24 cellular contexts compared by ENCODE assay signal in genomic region chr22:40312050-40312449, GRCh38. TPM values are rescaled to one million over a fixed set of nuclear protein-coding genes. Genes with fewer than 3 reads are reported as not detected.
DNase-seq lines count a peak whose midpoint lies in the region; ATAC-seq, FAIRE-seq and TF ChIP-seq lines count a peak whose summit lies in the region.
"Had no signal": no experiment of that assay in that cellular context is flagged by ENCODE, and none has a peak within 500 bp of the region (broad histone marks: within the 10 kb centered on the region; RNA-seq: fewer than 3 reads in every experiment).

No MANE protein-coding gene starts in this region.

- H3K9ac ChIP-seq in endodermal cell (ENCODE audit: extremely low read depth, low read length, poor library complexity, severe bottlenecking) = no peak overlapping the region
- H3K9ac ChIP-seq: parathyroid adenoma had no signal

- CTCF ChIA-PET in CD8-positive, alpha-beta memory T cell (lab: Charles Lee) = no interaction called here

- no peaks in the 10 kb centered on the region for H3K9me3 Mint-ChIP-seq in CD8-positive, alpha-beta memory T cell
- no peaks in the 10 kb centered on the region for H3K9me3 Mint-ChIP-seq in endodermal cell
- H3K9me3 Mint-ChIP-seq: natural killer cell had no signal

- intact Hi-C loops in gastrocnemius medialis (cut with DNase I; ENCODE audit: low total_unique reads) = no loop called here
- intact Hi-C loops in pancreas (cut with DNase I) = no loop called here

- peak overlapping the region in 5 of 8 donors; percentile 31 to 93 (median 79) for H3K27ac Mint-ChIP-seq in CD8-positive, alpha-beta memory T cell
- H3K27ac Mint-ChIP-seq in endodermal cell = no peak overlapping the region

- 90% methylated on average over 2 of the region's 2 CpGs for WGBS in endodermal cell (ENCODE audit: insufficient coverage in 1 of 2, insufficient read length in 1 of 2), 2 experiments
- WGBS in pancreas, 2 donors = 94 to 96% methylated on average over 2 of the region's 2 CpGs

- H3K36me3 ChIP-seq in CD8-positive, alpha-beta memory T cell (ENCODE audit: insufficient read depth, low read length) = peaks cover 68% of the 10 kb centered on the region
- H3K36me3 ChIP-seq in endodermal cell (ENCODE audit: control insufficient read depth, insufficient read depth, low read length) (peaks cover 97% of the 10 kb centered on the region), gastrocnemius medialis (peaks cover 6 to 96% of the 10 kb centered on the region in 2 donors), pancreas (peaks cover 0 to 74% (median 30%) of the 10 kb centered on the region in 3 donors)

- peaks cover 37 to 96% (median 49%) of the 10 kb centered on the region in 3 donors for H3K36me3 Mint-ChIP-seq in CD8-positive, alpha-beta memory T cell
- peaks cover 87% of the 10 kb centered on the region for H3K36me3 Mint-ChIP-seq in endodermal cell (ENCODE audit: low read depth)

- TF ChIP-seq POLR2A in gastrocnemius medialis (IDR thresholded peaks at IDR 0.05) = no peak

- H3K27me3 ChIP-seq in CD8-positive, alpha-beta memory T cell (ENCODE audit: insufficient read depth, low read length, poor library complexity, severe bottlenecking) = no peaks in the 10 kb centered on the region
- no peaks in the 10 kb centered on the region for H3K27me3 ChIP-seq in endodermal cell (ENCODE audit: control insufficient read depth, insufficient read depth, low read length, poor library complexity, severe bottlenecking)
- H3K27me3 ChIP-seq in gastrocnemius medialis = no peaks in the 10 kb centered on the region
- no peaks in the 10 kb centered on the region for H3K27me3 ChIP-seq in pancreas
- H3K27me3 ChIP-seq: cardiac muscle cell, foreskin keratinocyte, right lobe of liver had no signal

- H3K4me3 ChIP-seq in CD8-positive, alpha-beta memory T cell (ENCODE audit: low read length) = no peak overlapping the region
- H3K4me3 ChIP-seq in endodermal cell (ENCODE audit: low read length) = no peak overlapping the region
- no peak overlapping the region for H3K4me3 ChIP-seq in gastrocnemius medialis
- H3K4me3 ChIP-seq in pancreas = no peak overlapping the region
- H3K4me3 ChIP-seq: cardiac muscle cell, right lobe of liver, thoracic aorta had no signal

- H3K9me3 ChIP-seq in CD8-positive, alpha-beta memory T cell (ENCODE audit: low read length) = no peaks in the 10 kb centered on the region
- H3K9me3 ChIP-seq in endodermal cell (ENCODE audit: control insufficient read depth, low read length) = no peaks in the 10 kb centered on the region
- no peaks in the 10 kb centered on the region for H3K9me3 ChIP-seq in gastrocnemius medialis
- no peaks in the 10 kb centered on the region for H3K9me3 ChIP-seq in pancreas
- H3K9me3 ChIP-seq: right lobe of liver, thoracic aorta had no signal

- no peak for FAIRE-seq in pancreas (lab: Jason Lieb, UNC)
- FAIRE-seq: H54, HTR-8/SVneo, kidney had no signal

- H3K27ac ChIP-seq in CD8-positive, alpha-beta memory T cell (ENCODE audit: low read depth, low read length) = no peak overlapping the region
- H3K27ac ChIP-seq in endodermal cell (ENCODE audit: low read depth, low read length) (no peak overlapping the region), gastrocnemius medialis (peak overlapping the region in 1 of 4 donors; percentile 8), pancreas (no peak overlapping the region)
- H3K27ac ChIP-seq: cardiac muscle cell, epithelial cell of prostate, foreskin keratinocyte, parathyroid adenoma, right lobe of liver, thoracic aorta had no signal

- TF ChIP-seq CTCF in endodermal cell (conservative IDR thresholded peaks at IDR 0.05) (no peak), gastrocnemius medialis (IDR thresholded peaks at IDR 0.05 in 4 of 5, conservative IDR thresholded peaks at IDR 0.05 in 1 of 5) (no peak), pancreas (IDR thresholded peaks at IDR 0.05) (no peak)

- in situ Hi-C loops in gastrocnemius medialis (cut with MboI; ENCODE audit: low sequenced_read_pairs in 4 of 4) = loop anchor here in 1 of 4 donors (25.0 kb wide), 1 partner anchor 100 kb away; no protein-coding TSS in a partner anchor

- peaks cover 0 to 2% of the 10 kb centered on the region in 2 donors for H3K27me3 Mint-ChIP-seq in CD8-positive, alpha-beta memory T cell
- H3K27me3 Mint-ChIP-seq in endodermal cell (ENCODE audit: insufficient read depth) = no peaks in the 10 kb centered on the region

- no peak overlapping the region for H3K4me3 Mint-ChIP-seq in CD8-positive, alpha-beta memory T cell
- H3K4me3 Mint-ChIP-seq in endodermal cell = no peak overlapping the region
- H3K4me3 Mint-ChIP-seq: natural killer cell had no signal

- DNase-seq in CD8-positive, alpha-beta memory T cell = no peak
- peak; percentile 11 to 15 for DNase-seq in NCI-H1930 (lab: John Stamatoyannopoulos, UW)
- DNase-seq in endodermal cell = peak; percentile 10
- no peak for DNase-seq in gastrocnemius medialis
- no peak for DNase-seq in DMS 273 (lab: John Stamatoyannopoulos, UW; ENCODE audit: unreplicated experiment)
- DNase-seq in pancreas = no peak
- DNase-seq in NCI-H446 (lab: John Stamatoyannopoulos, UW) = no peak
- DNase-seq: activated CD4-positive, alpha-beta T cell treated with anti-CD3 and anti-CD28 coated beads for 1 hour; activated effector memory CD4-positive, alpha-beta T cell treated with Interleukin-2 at 50 U/mL for 16 hours; amniotic stem cell; dermis blood vessel endothelial cell; DMS79 treated with DMSO at 0.1 percent for 48 hours; foreskin keratinocyte; Karpas-422; kidney; natural killer cell; NCI-H187 treated with DMSO at 0.1 percent for 48 hours; right lobe of liver had no signal

- POLR2A ChIA-PET in CD8-positive, alpha-beta memory T cell (lab: Charles Lee) = no interaction called here

- peaks cover 17% of the 10 kb centered on the region for H3K4me1 ChIP-seq in CD8-positive, alpha-beta memory T cell (ENCODE audit: insufficient read depth, low read length)
- H3K4me1 ChIP-seq in endodermal cell (ENCODE audit: control insufficient read depth, insufficient read depth, low read length) = no peaks in the 10 kb centered on the region
- H3K4me1 ChIP-seq in gastrocnemius medialis = peaks cover 0 to 7% of the 10 kb centered on the region in 2 donors
- H3K4me1 ChIP-seq in pancreas = no peaks in the 10 kb centered on the region
- H3K4me1 ChIP-seq: foreskin keratinocyte had no signal

- ATAC-seq in gastrocnemius medialis (peak; percentile 65 to 72), pancreas (no peak)
- ATAC-seq: foreskin keratinocyte, natural killer cell had no signal

- H3K4me1 Mint-ChIP-seq in CD8-positive, alpha-beta memory T cell = peaks cover 29 to 51% (median 50%) of the 10 kb centered on the region in 3 donors
- no peaks in the 10 kb centered on the region for H3K4me1 Mint-ChIP-seq in endodermal cell

RNA-seq across cellular contexts. Expression of gene ADSL, which starts 34.2 kb away (rescaled TPM):
- total RNA-seq in CD8-positive, alpha-beta memory T cell = 100 to 1,000 TPM; 151 to 154 TPM
- polyA plus RNA-seq in CD8-positive, alpha-beta memory T cell = 90.0 TPM
- total RNA-seq in endodermal cell = 100 to 1,000 TPM; 107 to 118 TPM
- 118 TPM for polyA plus RNA-seq in endodermal cell (2013, experiment 1 of 2)
- polyA plus RNA-seq in endodermal cell (2013, experiment 2 of 2) = 103 TPM
- total RNA-seq in gastrocnemius medialis = 100 to 1,000 TPM; 249 to 283 (median 262) TPM
- 10 to 100 TPM; 18.9 to 35.7 (median 25.1) TPM for total RNA-seq in pancreas
- 10 to 100 TPM; 23.6 to 31.5 TPM for polyA plus RNA-seq in pancreas

RNA-seq across cellular contexts. Expression of gene SGSM3, which starts 58.3 kb away (rescaled TPM):
- 10 to 100 TPM; 40.0 to 42.2 TPM for total RNA-seq in CD8-positive, alpha-beta memory T cell
- polyA plus RNA-seq in CD8-positive, alpha-beta memory T cell = 50.4 TPM
- total RNA-seq in endodermal cell (10 to 100 TPM; 83.7 to 90.4 TPM), gastrocnemius medialis (10 to 100 TPM; 14.3 to 43.8 (median 20.0) TPM), pancreas (10 to 100 TPM; 57.1 to 94.0 (median 66.7) TPM)
- polyA plus RNA-seq in endodermal cell (2013, experiment 1 of 2) = 80.2 TPM
- polyA plus RNA-seq in endodermal cell (2013, experiment 2 of 2) = 69.6 TPM
- 100 to 1,000 TPM; 191 to 215 TPM for polyA plus RNA-seq in pancreas

Comparison
In these comparisons a context has a peak if more than half of its experiments do, and no peak if none do; other contexts are left out.
1. DNase-seq: peak in NCI-H1930 (2 of 2) and endodermal cell (single experiment); none in CD8-positive, alpha-beta memory T cell (0 of 5), gastrocnemius medialis (0 of 2), DMS 273 (single experiment), pancreas (0 of 6) and NCI-H446 (0 of 2).
2. ATAC-seq: peak in gastrocnemius medialis (2 of 2); none in pancreas (0 of 4).